In the genomic region with DNA sequence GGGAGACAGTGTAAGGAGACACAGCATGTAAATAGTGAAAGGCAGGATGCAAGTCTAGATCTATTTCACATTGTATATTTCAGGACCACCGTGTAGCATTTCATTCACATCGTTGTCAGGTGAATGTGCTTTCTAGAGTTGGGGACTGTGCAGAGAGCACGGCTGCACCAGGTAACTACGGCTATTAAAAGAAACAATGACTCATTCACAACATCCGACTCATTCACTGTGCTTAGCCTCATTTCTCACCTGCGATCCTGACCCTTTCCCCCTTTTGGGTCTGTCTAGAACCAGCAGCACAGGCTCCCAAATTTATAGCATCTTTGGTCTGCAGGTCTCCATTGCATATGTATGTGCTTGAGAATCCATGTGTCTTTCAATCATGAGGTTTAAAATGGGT, we compare ENCODE assay signal across 25 cellular contexts.
DNase-seq lines count a peak whose midpoint lies in the region; ATAC-seq and TF ChIP-seq lines count a peak whose summit lies in the region.
"Had no signal": no experiment of that assay in that cellular context is flagged by ENCODE, and none has a peak within 500 bp of the region (broad histone marks: within the 10 kb centered on the region; RNA-seq: fewer than 3 reads in every experiment).

No MANE protein-coding gene starts in this region.

- no peak overlapping the region for H2BK5ac ChIP-seq in mesendoderm (ENCODE audit: low read length)

- H3K4me1 Mint-ChIP-seq in endodermal cell (no peaks in the 10 kb centered on the region), CD14-positive monocyte (no peaks in the 10 kb centered on the region)
- H3K4me1 Mint-ChIP-seq: activated CD4-positive, alpha-beta T cell treated with anti-CD3 and anti-CD28 coated beads, Interleukin-2, amount 10 ng/mL, durations not matched to agents 24 days and 14 days; CD4-positive, CD25-positive, alpha-beta regulatory T cell; immature natural killer cell had no signal

- no peaks in the 10 kb centered on the region for H3K27me3 ChIP-seq in endodermal cell (ENCODE audit: control insufficient read depth, insufficient read depth, low read length, poor library complexity, severe bottlenecking)
- H3K27me3 ChIP-seq in mesendoderm (ENCODE audit: insufficient read depth, low read length, poor library complexity) = no peaks in the 10 kb centered on the region
- H3K27me3 ChIP-seq: MG63, right lobe of liver, stomach, tibial nerve had no signal

- no peak overlapping the region for H3K4me3 Mint-ChIP-seq in endodermal cell
- no peak overlapping the region for H3K4me3 Mint-ChIP-seq in CD14-positive monocyte
- H3K4me3 Mint-ChIP-seq: activated CD4-positive, alpha-beta T cell treated with anti-CD3 and anti-CD28 coated beads, Interleukin-2, amount 10 ng/mL, durations not matched to agents 24 days and 14 days; activated T-cell treated with anti-CD3 and anti-CD28 coated beads, Interleukin-2, amount 50 U/mL, for 4 hours; immature natural killer cell; natural killer cell treated with Interleukin-12 subunit alpha and Interleukin-12 subunit beta and Interleukin-15 and Interleukin-18, amount 100 ng/mL, for 72 hours had no signal

- no peak overlapping the region for H3K56ac ChIP-seq in mesendoderm (ENCODE audit: low read length)

- DNase-seq in NCI-H1417 (lab: John Stamatoyannopoulos, UW) (peak in 2 of 3 experiments; percentile 24 to 61), NCI-H748 treated with DMSO at 0.1 percent for 48 hours (lab: John Stamatoyannopoulos, UW) (peak; percentile 72), endodermal cell (peak; percentile 59), mesendoderm (peak; percentile 43), CD14-positive monocyte (ENCODE audit: low spot score) (no peak)
- DNase-seq in stimulated activated CD4-positive, alpha-beta T cell treated with anti-CD3 and anti-CD28 coated beads, Interleukin-4, amount 100 ng/mL, for 4 hours = no peak
- DNase-seq: activated CD4-positive, alpha-beta T cell treated with anti-CD3 and anti-CD28 coated beads, Interleukin-2, amount 10 ng/mL, durations not matched to agents 24 days and 14 days; activated T-cell treated with anti-CD3 and anti-CD28 coated beads, Interleukin-2, amount 50 U/mL, for 4 hours; CD4-positive, CD25-positive, alpha-beta regulatory T cell; DMS153; effector CD8-positive, alpha-beta T cell; foreskin melanocyte; GDM1; GOT3; immature natural killer cell; MG63; NCI-H187 treated with DMSO at 0.1 percent for 48 hours; right lobe of liver; stomach had no signal

- no peaks in the 10 kb centered on the region for H3K79me1 ChIP-seq in mesendoderm (ENCODE audit: low read length)

- H2BK120ac ChIP-seq in mesendoderm (ENCODE audit: low read depth, low read length) = no peak overlapping the region

- H3K4me2 ChIP-seq in mesendoderm (ENCODE audit: low read length) = no peak overlapping the region

- H3K27ac Mint-ChIP-seq in endodermal cell (no peak overlapping the region), CD14-positive monocyte (no peak overlapping the region)
- H3K27ac Mint-ChIP-seq: activated CD4-positive, alpha-beta T cell treated with anti-CD3 and anti-CD28 coated beads, Interleukin-2, amount 10 ng/mL, durations not matched to agents 24 days and 14 days; CD4-positive, CD25-positive, alpha-beta regulatory T cell; immature natural killer cell; natural killer cell treated with Interleukin-12 subunit alpha and Interleukin-12 subunit beta and Interleukin-15 and Interleukin-18, amount 100 ng/mL, for 72 hours had no signal

- H3K27ac ChIP-seq in endodermal cell (ENCODE audit: low read depth, low read length) (no peak overlapping the region), mesendoderm (ENCODE audit: low read depth, low read length) (no peak overlapping the region)
- H3K27ac ChIP-seq: parathyroid adenoma, right lobe of liver, SK-N-MC, stomach, tibial nerve had no signal

- no peak overlapping the region for H2AK5ac ChIP-seq in mesendoderm (ENCODE audit: low read length)

- H3K9me3 ChIP-seq in endodermal cell (ENCODE audit: control insufficient read depth, low read length) = peaks cover 16% of the 10 kb centered on the region
- H3K9me3 ChIP-seq: MG63, right lobe of liver, stomach had no signal

- no peaks in the 10 kb centered on the region for H3K79me2 ChIP-seq in mesendoderm (ENCODE audit: control insufficient read depth, insufficient read depth, low read length)
- H3K79me2 ChIP-seq: parathyroid adenoma had no signal

- H3K4me1 ChIP-seq in endodermal cell (ENCODE audit: control insufficient read depth, insufficient read depth, low read length) (no peaks in the 10 kb centered on the region), mesendoderm (ENCODE audit: control insufficient read depth, low read depth, low read length) (no peaks in the 10 kb centered on the region)
- H3K4me1 ChIP-seq: parathyroid adenoma, right lobe of liver, stomach, tibial nerve had no signal

- H3K4me3 ChIP-seq in endodermal cell (ENCODE audit: low read length) = no peak overlapping the region
- H3K4me3 ChIP-seq in mesendoderm (ENCODE audit: low read length) = no peak overlapping the region
- H3K4me3 ChIP-seq: K562, MG63, right lobe of liver, SK-N-MC, stomach, tibial nerve had no signal

- TF ChIP-seq CTCF in endodermal cell (conservative IDR thresholded peaks at IDR 0.05) (no peak), CD14-positive monocyte (IDR thresholded peaks at IDR 0.05) (no peak)

- H4K5ac ChIP-seq in mesendoderm (ENCODE audit: low read length) = no peak overlapping the region

- no peak for ATAC-seq in GM21447 (IDR thresholded peaks at IDR 0.05; ENCODE audit: unreplicated experiment)
- ATAC-seq: activated T-cell treated with anti-CD3 and anti-CD28 coated beads, Interleukin-2, amount 50 U/mL, for 4 hours; K562; natural killer cell treated with Interleukin-12 subunit alpha and Interleukin-12 subunit beta and Interleukin-15 and Interleukin-18, amount 100 ng/mL, for 72 hours; right lobe of liver had no signal

- H3K9ac ChIP-seq in endodermal cell (ENCODE audit: extremely low read depth, low read length, poor library complexity, severe bottlenecking) = no peak overlapping the region
- H3K9ac ChIP-seq in mesendoderm (ENCODE audit: low read length) = no peak overlapping the region
- H3K9ac ChIP-seq: parathyroid adenoma had no signal

- no peak overlapping the region for H3K23ac ChIP-seq in mesendoderm (ENCODE audit: low read length)

- no peak overlapping the region for H3K4ac ChIP-seq in mesendoderm (ENCODE audit: low read depth, low read length)

- no peak overlapping the region for H3K18ac ChIP-seq in mesendoderm (ENCODE audit: low read length)

- peaks cover 12% of the 10 kb centered on the region for H3K9me3 Mint-ChIP-seq in endodermal cell
- peaks cover 1 to 8% (median 3%) of the 10 kb centered on the region in 7 donors for H3K9me3 Mint-ChIP-seq in CD14-positive monocyte
- H3K9me3 Mint-ChIP-seq: activated CD4-positive, alpha-beta T cell treated with anti-CD3 and anti-CD28 coated beads, Interleukin-2, amount 10 ng/mL, durations not matched to agents 24 days and 14 days had no signal

- intact Hi-C loops in CD14-positive monocyte (cut with micrococcal nuclease) = no loop called here

- H3K36me3 Mint-ChIP-seq in endodermal cell (ENCODE audit: low read depth) (no peaks in the 10 kb centered on the region), CD14-positive monocyte (no peaks in the 10 kb centered on the region)
- H3K36me3 Mint-ChIP-seq: CD4-positive, CD25-positive, alpha-beta regulatory T cell; immature natural killer cell; natural killer cell treated with Interleukin-12 subunit alpha and Interleukin-12 subunit beta and Interleukin-15 and Interleukin-18, amount 100 ng/mL, for 72 hours had no signal

- H3K36me3 ChIP-seq in endodermal cell (ENCODE audit: control insufficient read depth, insufficient read depth, low read length) (no peaks in the 10 kb centered on the region), mesendoderm (ENCODE audit: control insufficient read depth, insufficient read depth, low read length) (no peaks in the 10 kb centered on the region)
- H3K36me3 ChIP-seq: MG63, right lobe of liver, stomach, tibial nerve had no signal

- H2BK15ac ChIP-seq in mesendoderm (replicated peaks; ENCODE audit: low read depth) = no peak overlapping the region

- WGBS in endodermal cell (ENCODE audit: insufficient coverage in 1 of 2, insufficient read length in 1 of 2), 2 experiments = 88 to 90% methylated on average over 6 of the region's 6 CpGs
- no CpG with 5 or more reads among the region's 6 CpGs for WGBS in mesendoderm (ENCODE audit: extremely low coverage, insufficient coverage, low lambda C conversion rate)

- H3K27me3 Mint-ChIP-seq in endodermal cell (ENCODE audit: insufficient read depth) = peaks cover 2% of the 10 kb centered on the region
- H3K27me3 Mint-ChIP-seq in CD14-positive monocyte (ENCODE audit: low read depth in 3 of 3) = no peaks in the 10 kb centered on the region
- H3K27me3 Mint-ChIP-seq: activated CD4-positive, alpha-beta T cell treated with anti-CD3 and anti-CD28 coated beads, Interleukin-2, amount 10 ng/mL, durations not matched to agents 24 days and 14 days; CD4-positive, CD25-positive, alpha-beta regulatory T cell; natural killer cell treated with Interleukin-12 subunit alpha and Interleukin-12 subunit beta and Interleukin-15 and Interleukin-18, amount 100 ng/mL, for 72 hours had no signal

- no peak overlapping the region for H4K8ac ChIP-seq in mesendoderm (ENCODE audit: low read depth, low read length)

Comparison
In these comparisons a context has a peak if more than half of its experiments do, and no peak if none do; other contexts are left out.
1. DNase-seq: peak in NCI-H1417 (2 of 3), NCI-H748 treated with DMSO at 0.1 percent for 48 hours (single experiment), endodermal cell (single experiment) and mesendoderm (single experiment); none in stimulated activated CD4-positive, alpha-beta T cell treated with anti-CD3 and anti-CD28 coated beads, Interleukin-4, amount 100 ng/mL, for 4 hours (0 of 2) and CD14-positive monocyte (single experiment).